8 cellular contexts compared by ENCODE assay signal in the genomic region with DNA sequence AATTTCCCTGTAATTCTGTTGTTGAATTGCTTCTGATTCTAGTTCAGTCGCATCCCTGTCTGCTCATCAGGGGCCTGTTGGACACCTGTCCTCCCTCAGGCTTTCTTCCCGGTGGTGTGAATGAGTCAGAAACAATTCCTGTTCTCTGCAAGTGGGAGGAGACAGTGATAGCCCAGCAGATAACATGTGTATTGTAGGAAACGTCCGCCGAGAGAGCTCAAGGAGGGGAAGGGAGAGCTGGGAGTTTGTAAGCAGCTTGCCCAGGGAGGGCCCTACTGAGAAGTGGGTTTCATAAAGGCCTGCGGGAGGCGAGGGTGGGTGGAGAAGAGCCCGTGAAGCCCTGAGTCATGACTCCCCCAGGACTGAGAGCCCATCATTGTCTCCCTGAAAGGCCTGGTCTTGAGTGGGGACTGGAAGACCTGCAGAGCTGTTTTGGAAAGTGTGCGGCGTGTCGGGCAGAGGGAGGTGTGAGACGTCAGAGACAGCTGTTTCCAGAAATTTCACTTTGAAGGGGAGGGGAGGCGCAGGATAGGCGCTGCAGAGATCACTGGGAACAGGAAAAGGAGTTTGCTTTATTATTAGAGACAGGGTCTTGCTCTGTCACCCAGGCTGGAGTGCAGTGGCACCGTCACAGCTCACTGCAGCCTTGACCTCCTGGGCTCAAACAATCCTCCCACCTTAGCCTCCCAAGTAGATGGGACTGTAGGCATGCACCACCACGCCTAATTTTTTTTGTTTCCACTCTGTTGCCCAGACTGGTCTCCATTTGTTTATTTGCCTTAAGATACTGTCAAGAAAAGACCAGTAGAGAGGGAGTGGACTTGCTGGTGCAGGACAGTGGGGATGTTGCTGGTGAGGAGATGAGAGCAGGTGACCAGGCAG. TPM values are rescaled to one million over a fixed set of nuclear protein-coding genes. Genes with fewer than 3 reads are reported as not detected.
DNase-seq lines count a peak whose midpoint lies in the region; ATAC-seq and TF ChIP-seq lines count a peak whose summit lies in the region.
"Had no signal": no experiment of that assay in that cellular context is flagged by ENCODE, and none has a peak within 500 bp of the region (broad histone marks: within the 10 kb centered on the region; RNA-seq: fewer than 3 reads in every experiment).

No MANE protein-coding gene starts in this region.

- H4K20me1 ChIP-seq in H9 (ENCODE audit: control insufficient read depth, insufficient read depth, insufficient read length), result no peaks in the 10 kb centered on the region

- H3K27ac ChIP-seq in H9 (ENCODE audit: insufficient read length, low read depth, low read length) (no peak overlapping the region), trophoblast cell (ENCODE audit: low read depth, low read length) (peak overlapping the region; percentile 13)

- no peaks in the 10 kb centered on the region for H3K79me1 ChIP-seq in H9 (ENCODE audit: insufficient read depth, low read depth, low read length, poor library complexity, severe bottlenecking)
- no peaks in the 10 kb centered on the region for H3K79me1 ChIP-seq in trophoblast cell (ENCODE audit: low read length)

- H3K18ac ChIP-seq in H9 (ENCODE audit: insufficient read length, low read depth, low read length) (no peak overlapping the region), trophoblast cell (ENCODE audit: low read length) (no peak overlapping the region)

- peaks cover 51 to 59% of the 10 kb centered on the region in 2 experiments for H3K36me3 ChIP-seq in trophoblast cell (ENCODE audit: control insufficient read depth in 1 of 2, insufficient read depth in 2 of 2, low read length in 2 of 2)

- H4K8ac ChIP-seq in H9 (replicated peaks; ENCODE audit: insufficient read length, low read depth, low read length), result no peak overlapping the region
- peak overlapping the region; percentile 15 for H4K8ac ChIP-seq in trophoblast cell (ENCODE audit: low read depth, low read length)

- no peaks in the 10 kb centered on the region for H3K9me3 Mint-ChIP-seq in H9
- H3K9me3 Mint-ChIP-seq: activated naive CD4-positive, alpha-beta T cell treated with anti-CD3 and anti-CD28 coated beads, Interleukin-2, amount 50 U/mL, for 24 hours had no signal

- H2BK12ac ChIP-seq in H9 (ENCODE audit: insufficient read length, low read depth, low read length) (no peak overlapping the region), trophoblast cell (ENCODE audit: low read length) (no peak overlapping the region)

- H3K9ac ChIP-seq in H9 (ENCODE audit: extremely low read depth, insufficient read length, low read length) (no peak overlapping the region), trophoblast cell (ENCODE audit: low read length) (no peak overlapping the region)

- H3T11ph ChIP-seq in H9 (ENCODE audit: low read length), result no peak overlapping the region

- H2BK120ac ChIP-seq in H9 (ENCODE audit: low read depth, low read length, poor library complexity, severe bottlenecking), result no peak overlapping the region
- H2BK120ac ChIP-seq in trophoblast cell (ENCODE audit: insufficient read depth, low read length, poor library complexity), result no peak overlapping the region

- H3K4me3 Mint-ChIP-seq in H9, result no peak overlapping the region
- H3K4me3 Mint-ChIP-seq: activated naive CD4-positive, alpha-beta T cell treated with anti-CD3 and anti-CD28 coated beads, Interleukin-2, amount 50 U/mL, for 24 hours had no signal

- no peaks in the 10 kb centered on the region for H3K9me3 ChIP-seq in H9 (ENCODE audit: control insufficient read depth, low read depth, low read length)
- H3K9me3 ChIP-seq in trophoblast cell (ENCODE audit: insufficient read depth, low read depth, low read length), result peaks cover 2% of the 10 kb centered on the region

- H3K27me3 Mint-ChIP-seq in H9 (ENCODE audit: low read depth), result no peaks in the 10 kb centered on the region
- H3K27me3 Mint-ChIP-seq: activated naive CD4-positive, alpha-beta T cell treated with anti-CD3 and anti-CD28 coated beads, Interleukin-2, amount 50 U/mL, for 24 hours had no signal

- WGBS in H9 (ENCODE audit: extremely low coverage, insufficient read length, low lambda C conversion rate), result no CpG with 5 or more reads among the region's 16 CpGs
- WGBS in trophoblast cell (ENCODE audit: extremely low coverage, insufficient coverage, insufficient read length), result no CpG with 5 or more reads among the region's 16 CpGs

- no peaks in the 10 kb centered on the region for H3K27me3 ChIP-seq in H9 (ENCODE audit: insufficient read depth, low read length)
- no peaks in the 10 kb centered on the region for H3K27me3 ChIP-seq in trophoblast cell (ENCODE audit: insufficient read depth, low read length)

- H4K91ac ChIP-seq in H9 (ENCODE audit: insufficient read length, low read depth, low read length) (no peak overlapping the region), trophoblast cell (ENCODE audit: low read depth, low read length) (peak overlapping the region; percentile 46)

- H3K27ac Mint-ChIP-seq in H9, result peak overlapping the region in 2 of 3 experiments; percentile 8 to 37; a peak in 4 of 7 replicates

- no peak overlapping the region for H2BK15ac ChIP-seq in H9 (ENCODE audit: low read depth, low read length)

- H3K4me1 Mint-ChIP-seq in H9, result peaks cover 4 to 6% of the 10 kb centered on the region in 2 experiments; a peak in 3 of 4 replicates

- H3K36me3 Mint-ChIP-seq in H9 (ENCODE audit: insufficient read depth in 1 of 3, low read depth in 3 of 3), result peaks cover 29 to 82% (median 43%) of the 10 kb centered on the region in 3 experiments

- DNase-seq in H9 (peak; percentile 49), fibroblast of pulmonary artery (ENCODE audit: low read depth) (peak; percentile 59), trophoblast cell (peak; percentile 88 to 93), NCI-H2171 treated with DMSO at 0.1 percent for 48 hours (lab: John Stamatoyannopoulos, UW) (no peak), DMS153 (lab: John Stamatoyannopoulos, UW) (no peak)

- H3K14ac ChIP-seq in H9 (ENCODE audit: insufficient read depth, low read length) (no peak overlapping the region), trophoblast cell (ENCODE audit: low read length) (no peak overlapping the region)

- TF ChIP-seq CTCF in H9 (conservative IDR thresholded peaks at IDR 0.05), result no peak
- TF ChIP-seq CTCF in fibroblast of pulmonary artery (IDR thresholded peaks at IDR 0.05; ENCODE audit: low read length, missing control alignments), result no peak

- no peaks in the 10 kb centered on the region for H3K4me1 ChIP-seq in H9 (ENCODE audit: insufficient read depth, low read length)
- H3K4me1 ChIP-seq in trophoblast cell (ENCODE audit: control insufficient read depth in 1 of 2, insufficient read depth in 2 of 2, low read length in 2 of 2), result peaks cover 5 to 11% of the 10 kb centered on the region in 2 experiments

- no peak overlapping the region for H2BK20ac ChIP-seq in H9 (ENCODE audit: low read depth, low read length, poor library complexity, severe bottlenecking)

- H2AFZ ChIP-seq in H9 (ENCODE audit: low read length) (no peak overlapping the region), trophoblast cell (ENCODE audit: insufficient read depth, low read length, poor library complexity) (no peak overlapping the region)

- ATAC-seq in HG03108 (IDR thresholded peaks at IDR 0.05; ENCODE audit: unreplicated experiment), result no peak

- H3K23me2 ChIP-seq in H9 (ENCODE audit: insufficient read length, low read depth, low read length, poor library complexity, severe bottlenecking), result no peaks in the 10 kb centered on the region

- no peak overlapping the region for H3K23ac ChIP-seq in H9 (ENCODE audit: insufficient read length, low read depth, low read length)
- no peak overlapping the region for H3K23ac ChIP-seq in trophoblast cell (ENCODE audit: low read length)

- H4K5ac ChIP-seq in H9 (ENCODE audit: insufficient read length, low read depth, low read length), result no peak overlapping the region

- no peak overlapping the region for H4K12ac ChIP-seq in trophoblast cell (ENCODE audit: low read depth, low read length)

- H2BK5ac ChIP-seq in H9 (ENCODE audit: insufficient read length, low read length), result no peak overlapping the region
- no peak overlapping the region for H2BK5ac ChIP-seq in trophoblast cell (ENCODE audit: low read depth, low read length, poor library complexity)

- H3K4ac ChIP-seq in H9 (ENCODE audit: low read depth, low read length), result no peak overlapping the region
- H3K4ac ChIP-seq in trophoblast cell (ENCODE audit: low read depth, low read length), result no peak overlapping the region

- H3K4me3 ChIP-seq in fibroblast of pulmonary artery (replicated peaks; ENCODE audit: low read depth, low read length) (no peak overlapping the region), trophoblast cell (ENCODE audit: low read depth, low read length) (no peak overlapping the region)

- H2AK5ac ChIP-seq in H9 (ENCODE audit: insufficient read length, low read length), result no peak overlapping the region
- no peak overlapping the region for H2AK5ac ChIP-seq in trophoblast cell (ENCODE audit: low read length)

- H3K4me2 ChIP-seq in H9 (ENCODE audit: insufficient read depth, insufficient read length, low read length) (no peak overlapping the region), trophoblast cell (ENCODE audit: low read length) (no peak overlapping the region)

- no peak overlapping the region for H3K56ac ChIP-seq in H9 (ENCODE audit: insufficient read length, low read depth, low read length)

- H3K79me2 ChIP-seq in H9 (ENCODE audit: insufficient read depth, low read length) (no peaks in the 10 kb centered on the region), trophoblast cell (ENCODE audit: control insufficient read depth, insufficient read depth, low read length, poor library complexity) (no peaks in the 10 kb centered on the region)

TF ChIP-seq in PFSK-1, 5 proteins besides CTCF, POLR2A, EP300 and RAD21:
- TF ChIP-seq SIN3A (IDR thresholded peaks at IDR 0.05; ENCODE audit: borderline replicate concordance, insufficient read depth, low read length) (peak; percentile 59; the same call in 1 of the 2 replicates), POLR2AphosphoS5 (IDR thresholded peaks at IDR 0.05; ENCODE audit: low read depth, low read length) (no peak)

RNA-seq across cellular contexts. Expression of a gene that starts 35.3 kb away (rescaled TPM):
- total RNA-seq in H9 (2021), result 42.0 and 44.2 TPM in 2 replicates
- 51.9 TPM for polyA plus RNA-seq in PFSK-1 (2012; ENCODE audit: insufficient read length, low read depth)
- 32.7 and 33.1 TPM in 2 replicates for polyA plus RNA-seq in trophoblast cell (2013)

RNA-seq across cellular contexts. Expression of a gene that starts 38.7 kb away (rescaled TPM):
- total RNA-seq in H9 (2021), result not detected in 2 replicates
- not detected for polyA plus RNA-seq in PFSK-1 (2012; ENCODE audit: insufficient read length, low read depth)
- polyA plus RNA-seq in trophoblast cell (2013), result 0.06 TPM in 1 of 2 replicates, not detected in the other

RNA-seq across cellular contexts. Expression of a gene that starts 40.1 kb away (rescaled TPM):
- total RNA-seq in H9 (2021), result 117 and 124 TPM in 2 replicates
- polyA plus RNA-seq in PFSK-1 (2012; ENCODE audit: insufficient read length, low read depth), result 52.1 TPM
- polyA plus RNA-seq in trophoblast cell (2013), result 282 and 291 TPM in 2 replicates

RNA-seq across cellular contexts. Expression of a gene that starts 49.5 kb away (rescaled TPM):
- not detected in 2 replicates for total RNA-seq in H9 (2021)
- polyA plus RNA-seq in PFSK-1 (2012; ENCODE audit: insufficient read length, low read depth), result not detected
- not detected in 2 replicates for polyA plus RNA-seq in trophoblast cell (2013)

RNA-seq across cellular contexts. Expression of a gene that starts 59.9 kb away (rescaled TPM):
- not detected in 2 replicates for total RNA-seq in H9 (2021)
- polyA plus RNA-seq in PFSK-1 (2012; ENCODE audit: insufficient read length, low read depth), result not detected
- 0.05 and 0.11 TPM in 2 replicates for polyA plus RNA-seq in trophoblast cell (2013)

Comparison
In these comparisons a context has a peak if more than half of its experiments do, and no peak if none do; other contexts are left out.
1. DNase-seq: peak in H9 (single experiment), fibroblast of pulmonary artery (single experiment) and trophoblast cell (2 of 2); none in NCI-H2171 treated with DMSO at 0.1 percent for 48 hours (single experiment) and DMS153 (single experiment).